ENCODE assay signal across 23 cellular contexts in the genomic region with DNA sequence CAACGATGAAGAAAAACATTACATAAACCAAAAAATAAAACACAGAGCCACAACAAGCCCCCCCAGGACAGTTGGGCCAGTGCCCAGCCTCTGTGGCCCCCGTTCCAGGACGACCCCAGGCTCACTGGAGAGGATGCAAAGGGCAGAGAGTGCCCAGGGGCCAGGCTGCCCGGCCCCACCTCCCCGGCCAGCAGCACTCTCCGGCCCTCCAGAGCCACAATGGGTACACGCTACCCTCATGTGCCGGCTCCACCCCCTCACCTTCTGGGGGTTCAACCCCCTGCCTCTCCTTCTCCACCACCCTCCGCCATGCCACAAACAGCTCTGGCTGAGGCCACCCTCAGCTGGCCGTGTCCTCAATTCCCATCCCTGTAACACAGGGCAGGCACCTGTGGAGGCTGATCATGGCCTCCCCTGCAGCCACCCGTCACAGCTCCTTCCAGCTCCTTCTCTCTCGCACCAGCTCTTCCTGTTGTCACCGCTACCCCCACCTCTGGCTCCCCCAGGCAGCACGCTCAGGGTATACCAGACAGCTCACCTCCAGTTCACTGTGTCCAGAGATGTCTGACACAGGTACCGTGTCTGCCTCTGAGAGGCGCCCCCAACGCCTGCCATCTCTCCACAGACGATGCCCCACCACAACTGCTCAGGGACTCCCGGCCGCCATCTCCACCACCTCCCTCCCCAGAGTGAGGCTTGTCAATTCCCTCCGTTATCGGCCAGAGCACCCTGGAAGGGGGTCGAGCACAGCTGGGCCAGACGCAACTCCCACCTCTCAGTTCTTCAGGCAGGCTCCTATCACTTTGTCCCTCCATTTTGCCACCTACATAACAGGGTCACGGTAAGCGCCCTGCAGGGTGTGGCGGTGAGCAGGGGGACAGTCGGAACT. TPM values are rescaled to one million over a fixed set of nuclear protein-coding genes. Genes with fewer than 3 reads are reported as not detected.
DNase-seq lines count a peak whose midpoint lies in the region; ATAC-seq and TF ChIP-seq lines count a peak whose summit lies in the region.
"Had no signal": no experiment of that assay in that cellular context is flagged by ENCODE, and none has a peak within 500 bp of the region (broad histone marks: within the 10 kb centered on the region; RNA-seq: fewer than 3 reads in every experiment).

No MANE protein-coding gene starts in this region.

- POLR2A ChIA-PET in MCF 10A (lab: Yijun Ruan, JAX): interaction anchor here (0.7 kb wide), 1 partner anchor 57 kb away, joined by 3 read pairs; no protein-coding TSS in a partner anchor

- no peak for TF ChIP-seq CTCF in right atrium auricular region (IDR thresholded peaks at IDR 0.05)
- TF ChIP-seq CTCF in lower lobe of right lung (IDR thresholded peaks at IDR 0.05): no peak
- TF ChIP-seq CTCF in MCF 10A (IDR thresholded peaks at IDR 0.05; ENCODE audit: unreplicated experiment): no peak

- no peak overlapping the region for H3K4me3 ChIP-seq in right atrium auricular region
- no peak overlapping the region for H3K4me3 ChIP-seq in lower lobe of right lung
- H3K4me3 ChIP-seq: GM23248, K562, SK-N-MC, stomach, transverse colon had no signal

- no TSS peak for BruUV-seq in MCF 10A (replicated peaks; lab: Mats Ljungman, UMichigan)

- H3K36me3 Mint-ChIP-seq in activated T-helper 17 cell treated with anti-CD3 and anti-CD28 coated beads, Interleukin-2, amount 50 U/mL, for 72 hours (ENCODE audit: low read depth): no peaks in the 10 kb centered on the region
- H3K36me3 Mint-ChIP-seq in stimulated activated naive B cell treated with anti-CD40 and anti-IgM and Interleukin-4, amounts not matched to agents 10 μg/mL and 1 μg/mL and 100 μg/mL, for 72 hours: peaks cover 4 to 6% of the 10 kb centered on the region in 2 donors
- peaks cover 5% of the 10 kb centered on the region for H3K36me3 Mint-ChIP-seq in MCF 10A (ENCODE audit: insufficient read depth, unreplicated experiment)
- H3K36me3 Mint-ChIP-seq: mesothelial cell of epicardium had no signal

- peak overlapping the region; percentile 86 for H3K27ac Mint-ChIP-seq in activated T-helper 17 cell treated with anti-CD3 and anti-CD28 coated beads, Interleukin-2, amount 50 U/mL, for 72 hours
- H3K27ac Mint-ChIP-seq in stimulated activated naive B cell treated with anti-CD40 and anti-IgM and Interleukin-4, amounts not matched to agents 10 μg/mL and 1 μg/mL and 100 μg/mL, for 72 hours: peak overlapping the region; percentile 9
- H3K27ac Mint-ChIP-seq in MCF 10A (ENCODE audit: low read depth, unreplicated experiment): no peak overlapping the region
- H3K27ac Mint-ChIP-seq: T-helper 2 cell treated with Interferon-gamma antibody and Interleukin-4, amounts not matched to agents 5 μg/mL and 100 μg/mL, for 36 hours had no signal

- H3K9me3 ChIP-seq in right atrium auricular region (no peaks in the 10 kb centered on the region), lower lobe of right lung (no peaks in the 10 kb centered on the region)
- H3K9me3 ChIP-seq: stomach, transverse colon had no signal

- H3K4me1 ChIP-seq in right atrium auricular region: peaks cover 0 to 82% of the 10 kb centered on the region in 2 donors
- H3K4me1 ChIP-seq in lower lobe of right lung: peaks cover 81% of the 10 kb centered on the region

- CTCF ChIA-PET in MCF 10A (lab: Yijun Ruan, JAX): interaction anchor here (0.6 to 1.2 kb wide), 6 partner anchors 17 to 762 kb away, joined by 3 to 7 read pairs (median 4); no protein-coding TSS in a partner anchor

- no peaks in the 10 kb centered on the region for H3K27me3 Mint-ChIP-seq in activated T-helper 17 cell treated with anti-CD3 and anti-CD28 coated beads, Interleukin-2, amount 50 U/mL, for 72 hours
- no peaks in the 10 kb centered on the region for H3K27me3 Mint-ChIP-seq in stimulated activated naive B cell treated with anti-CD40 and anti-IgM and Interleukin-4, amounts not matched to agents 10 μg/mL and 1 μg/mL and 100 μg/mL, for 72 hours
- no peaks in the 10 kb centered on the region for H3K27me3 Mint-ChIP-seq in MCF 10A (ENCODE audit: insufficient read depth, unreplicated experiment)

- H3K36me3 ChIP-seq in right atrium auricular region: no peaks in the 10 kb centered on the region
- H3K36me3 ChIP-seq in lower lobe of right lung: peaks cover 5% of the 10 kb centered on the region
- H3K36me3 ChIP-seq: stomach, transverse colon had no signal

- no peak overlapping the region for H3K27ac ChIP-seq in right atrium auricular region
- H3K27ac ChIP-seq in lower lobe of right lung: no peak overlapping the region
- H3K27ac ChIP-seq: GM23248, SK-N-MC, stomach, transverse colon had no signal

- DNase-seq in Right ventricle myocardium superior: peak; percentile 33
- no peak for DNase-seq in right atrium auricular region (ENCODE audit: low spot score)
- peak; percentile 27 for DNase-seq in lower lobe of right lung
- no peak for DNase-seq in stimulated activated naive B cell treated with anti-CD40 and anti-IgM and Interleukin-4, amounts not matched to agents 10 μg/mL and 1 μg/mL and 100 μg/mL, for 72 hours
- no peak for DNase-seq in NCI-H446 treated with DMSO at 0.1 percent for 48 hours (lab: John Stamatoyannopoulos, UW)
- DNase-seq in MCF 10A (ENCODE audit: unreplicated experiment): no peak
- DNase-seq: activated effector memory CD4-positive, alpha-beta T cell treated with Interleukin-2 at 50 U/mL for 16 hours; GM23248; left colon; MM.1S; NCI-H1436; NCI-H2107; NCI-H510A; small intestine; stimulated activated CD4-positive, alpha-beta T cell treated with anti-CD3 and anti-CD28 coated beads, Interleukin-2, amount 100 ng/mL, for 48 hours; stomach; transverse colon had no signal

- peak overlapping the region; percentile 16 for H3K4me3 Mint-ChIP-seq in activated T-helper 17 cell treated with anti-CD3 and anti-CD28 coated beads, Interleukin-2, amount 50 U/mL, for 72 hours
- no peak overlapping the region for H3K4me3 Mint-ChIP-seq in stimulated activated naive B cell treated with anti-CD40 and anti-IgM and Interleukin-4, amounts not matched to agents 10 μg/mL and 1 μg/mL and 100 μg/mL, for 72 hours
- no peak overlapping the region for H3K4me3 Mint-ChIP-seq in MCF 10A (ENCODE audit: unreplicated experiment)
- H3K4me3 Mint-ChIP-seq: mesothelial cell of epicardium; T-helper 2 cell treated with Interferon-gamma antibody and Interleukin-4, amounts not matched to agents 5 μg/mL and 100 μg/mL, for 36 hours had no signal

- ATAC-seq in Right ventricle myocardium superior (ENCODE audit: poor library complexity) (no peak), lower lobe of right lung (no peak), HG02763 (IDR thresholded peaks at IDR 0.05; ENCODE audit: unreplicated experiment) (no peak)
- no peak for ATAC-seq in activated T-helper 17 cell treated with anti-CD3 and anti-CD28 coated beads, Interleukin-2, amount 50 U/mL, for 72 hours (replicated peaks)
- ATAC-seq in stimulated activated naive B cell treated with anti-CD40 and anti-IgM and Interleukin-4, amounts not matched to agents 10 μg/mL and 1 μg/mL and 100 μg/mL, for 72 hours (replicated peaks): no peak
- ATAC-seq: K562, left colon had no signal

- H3K27me3 ChIP-seq in right atrium auricular region: no peaks in the 10 kb centered on the region
- no peaks in the 10 kb centered on the region for H3K27me3 ChIP-seq in lower lobe of right lung (ENCODE audit: low read depth)
- H3K27me3 ChIP-seq: stomach, transverse colon had no signal

- H3K9me3 Mint-ChIP-seq in activated T-helper 17 cell treated with anti-CD3 and anti-CD28 coated beads, Interleukin-2, amount 50 U/mL, for 72 hours: no peaks in the 10 kb centered on the region
- no peaks in the 10 kb centered on the region for H3K9me3 Mint-ChIP-seq in stimulated activated naive B cell treated with anti-CD40 and anti-IgM and Interleukin-4, amounts not matched to agents 10 μg/mL and 1 μg/mL and 100 μg/mL, for 72 hours
- H3K9me3 Mint-ChIP-seq in MCF 10A (ENCODE audit: unreplicated experiment): no peaks in the 10 kb centered on the region
- H3K9me3 Mint-ChIP-seq: mesothelial cell of epicardium; T-helper 2 cell treated with Interferon-gamma antibody and Interleukin-4, amounts not matched to agents 5 μg/mL and 100 μg/mL, for 36 hours had no signal

- peaks cover 24% of the 10 kb centered on the region for H3K4me1 Mint-ChIP-seq in activated T-helper 17 cell treated with anti-CD3 and anti-CD28 coated beads, Interleukin-2, amount 50 U/mL, for 72 hours
- H3K4me1 Mint-ChIP-seq in stimulated activated naive B cell treated with anti-CD40 and anti-IgM and Interleukin-4, amounts not matched to agents 10 μg/mL and 1 μg/mL and 100 μg/mL, for 72 hours: peaks cover 48 to 68% of the 10 kb centered on the region in 2 donors
- peaks cover 27% of the 10 kb centered on the region for H3K4me1 Mint-ChIP-seq in MCF 10A (ENCODE audit: insufficient read depth, unreplicated experiment)

- intact Hi-C loops in Right ventricle myocardium superior (cut with DNase I) (loop anchor here (5.0 kb wide), 1 partner anchor 315 kb away; no protein-coding TSS in a partner anchor), lower lobe of right lung (cut with DNase I) (no loop called here), MCF 10A (cut with micrococcal nuclease) (loop anchor here (5.0 kb wide), 1 partner anchor 405 kb away; no protein-coding TSS in a partner anchor)

RNA-seq across cellular contexts. Expression of gene MOB2, which starts 30.8 kb away (rescaled TPM):
- total RNA-seq in Right ventricle myocardium superior (46.1 TPM), right atrium auricular region (10 to 100 TPM; 22.0 to 27.9 TPM), lower lobe of right lung (50.4 TPM), MCF 10A (2022) (20.1 and 20.2 TPM in 2 replicates)
- total RNA-seq in activated T-helper 17 cell treated with anti-CD3 and anti-CD28 coated beads, Interleukin-2, amount 50 U/mL, for 72 hours: 10 to 100 TPM; 24.5 to 26.7 TPM

RNA-seq across cellular contexts. Expression of gene DUSP8, which starts 54.7 kb away (rescaled TPM):
- total RNA-seq in Right ventricle myocardium superior (7.7 TPM), right atrium auricular region (10 to 100 TPM in 1 of 2 donors, 1 to 10 TPM in 1; 4.4 to 24.5 TPM), lower lobe of right lung (8.9 TPM), MCF 10A (2022) (10.4 and 17.6 TPM in 2 replicates)
- 1 to 10 TPM in 1 of 2 donors, under 1 TPM in 1; 0.80 to 1.7 TPM for total RNA-seq in activated T-helper 17 cell treated with anti-CD3 and anti-CD28 coated beads, Interleukin-2, amount 50 U/mL, for 72 hours

Comparison
In these comparisons a context has a peak if more than half of its experiments do, and no peak if none do; other contexts are left out.
1. DNase-seq: peak in Right ventricle myocardium superior (single experiment) and lower lobe of right lung (single experiment); none in right atrium auricular region (single experiment), stimulated activated naive B cell treated with anti-CD40 and anti-IgM and Interleukin-4, amounts not matched to agents 10 μg/mL and 1 μg/mL and 100 μg/mL, for 72 hours (single experiment), NCI-H446 treated with DMSO at 0.1 percent for 48 hours (single experiment) and MCF 10A (single experiment).